In the genomic region with DNA sequence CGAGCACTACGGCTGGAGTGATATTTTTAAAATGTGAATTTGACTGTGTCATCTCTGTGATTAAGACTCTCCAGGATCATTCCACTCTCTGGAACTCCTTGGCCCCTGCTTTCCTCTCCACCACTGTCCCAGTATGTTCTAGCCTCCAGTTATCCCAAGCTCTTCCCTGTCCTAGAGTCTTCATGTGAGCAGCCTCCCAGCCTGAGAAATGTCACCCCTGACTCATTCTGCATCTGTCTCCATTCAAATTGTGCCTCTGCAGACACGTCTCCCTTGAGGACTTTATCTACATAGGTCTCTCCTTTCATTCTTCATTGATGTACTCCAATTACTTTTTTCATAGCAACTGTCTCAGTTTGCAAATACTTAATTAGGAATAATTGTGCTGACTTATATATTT, we compare ENCODE assay signal across 19 cellular contexts.
DNase-seq lines count a peak whose midpoint lies in the region; ATAC-seq lines count a peak whose summit lies in the region.
"Had no signal": no experiment of that assay in that cellular context is flagged by ENCODE, and none has a peak within 500 bp of the region (broad histone marks: within the 10 kb centered on the region; RNA-seq: fewer than 3 reads in every experiment).

No MANE protein-coding gene starts in this region.

- no peak overlapping the region for H3K27ac ChIP-seq in GM23248
- H3K27ac ChIP-seq: left lung, neutrophil had no signal

- peaks cover 8% of the 10 kb centered on the region; the same call in 1 of the 2 replicates for H3F3A ChIP-seq in GM23248 (ENCODE audit: insufficient read depth)

- H3K4me3 ChIP-seq in GM23248 (no peak overlapping the region), adipocyte (ENCODE audit: low read length) (no peak overlapping the region)
- H3K4me3 ChIP-seq: left lung, mucosa of descending colon had no signal

- peaks cover 20% of the 10 kb centered on the region for H3K4me1 ChIP-seq in GM23248 (ENCODE audit: insufficient read depth)
- peaks cover 15% of the 10 kb centered on the region for H3K4me1 ChIP-seq in adipocyte (ENCODE audit: control insufficient read depth, insufficient read depth, low read length)

- ATAC-seq in sciatic nerve = peak; percentile 44
- ATAC-seq in GM21528 (IDR thresholded peaks at IDR 0.05; ENCODE audit: low FRiP score, unreplicated experiment) = no peak
- no peak for ATAC-seq in GM18858 (IDR thresholded peaks at IDR 0.05; ENCODE audit: unreplicated experiment)
- ATAC-seq: left lung, mucosa of descending colon had no signal

- WGBS in GM23248 (ENCODE audit: low coverage in 1 of 2, low lambda C conversion rate in 2 of 2, missing lambda C conversion rate in 2 of 2), 2 experiments = 68% methylated on average over 3 of the region's 3 CpGs

- H2AFZ ChIP-seq in GM23248 = no peak overlapping the region

- no peaks in the 10 kb centered on the region for H3K79me2 ChIP-seq in GM23248 (ENCODE audit: insufficient read depth)

- H3K9ac ChIP-seq in GM23248 (no peak overlapping the region), adipocyte (ENCODE audit: low read length) (no peak overlapping the region)

- H4K20me1 ChIP-seq in GM23248 (ENCODE audit: insufficient read depth) = no peaks in the 10 kb centered on the region

- H3K36me3 ChIP-seq in GM23248 (ENCODE audit: low read depth) (no peaks in the 10 kb centered on the region), adipocyte (ENCODE audit: control insufficient read depth, insufficient read depth, low read length, severe bottlenecking) (no peaks in the 10 kb centered on the region)
- H3K36me3 ChIP-seq: left lung, neutrophil had no signal

- no peaks in the 10 kb centered on the region for H3K9me2 ChIP-seq in GM23248 (ENCODE audit: insufficient read depth)

- H3K27me3 ChIP-seq in GM23248 (replicated peaks; ENCODE audit: insufficient read depth) (no peaks in the 10 kb centered on the region), adipocyte (replicated peaks; ENCODE audit: control insufficient read depth, insufficient read depth, low read length) (no peaks in the 10 kb centered on the region)
- H3K27me3 ChIP-seq: left lung, neutrophil had no signal

- H3K9me3 ChIP-seq in GM23248 (ENCODE audit: low read depth) (no peaks in the 10 kb centered on the region), adipocyte (ENCODE audit: control insufficient read depth, low read length) (no peaks in the 10 kb centered on the region)
- H3K9me3 ChIP-seq: mucosa of descending colon, neutrophil had no signal

- peak; percentile 32 for DNase-seq in GM23248
- peak; percentile 18 for DNase-seq in adipocyte (ENCODE audit: low read depth)
- DNase-seq in hepatic stellate cell (ENCODE audit: low spot score) = peak; percentile 6
- no peak for DNase-seq in sciatic nerve (ENCODE audit: low spot score)
- no peak for DNase-seq in activated CD8-positive, alpha-beta memory T cell treated with anti-CD3 and anti-CD28 coated beads, Interleukin-2, amount 50 U/mL, for 48 hours
- no peak for DNase-seq in ecto neural progenitor cell (ENCODE audit: low spot score)
- DNase-seq: activated CD4-positive, alpha-beta T cell treated with anti-CD3 and anti-CD28 coated beads for 48 hours; aorta; effector memory CD4-positive, alpha-beta T cell; glutamatergic neuron; left lung; mucosa of descending colon; NCI-H1694 treated with DMSO at 0.1 percent for 48 hours; SHP77; stimulated activated CD4-positive, alpha-beta T cell treated with anti-CD3 and anti-CD28 coated beads, Interleukin-4, amount 100 ng/mL, for 24 hours; stimulated activated naive CD4-positive, alpha-beta T cell treated with Interleukin-2 at 50 U/mL for 16 hours had no signal

- intact Hi-C loops in sciatic nerve (cut with DNase I) = no loop called here

- in situ Hi-C loops in GM23248 (cut with MboI) = no loop called here

- H3K4me2 ChIP-seq in GM23248 (ENCODE audit: unreplicated experiment) = peak overlapping the region; percentile 37

Comparison
In these comparisons a context has a peak if more than half of its experiments do, and no peak if none do; other contexts are left out.
1. DNase-seq: peak in GM23248 (single experiment), adipocyte (single experiment) and hepatic stellate cell (single experiment); none in sciatic nerve (single experiment), activated CD8-positive, alpha-beta memory T cell treated with anti-CD3 and anti-CD28 coated beads, Interleukin-2, amount 50 U/mL, for 48 hours (single experiment) and ecto neural progenitor cell (single experiment).